ENCODE assay signal across 30 cellular contexts in the genomic region with DNA sequence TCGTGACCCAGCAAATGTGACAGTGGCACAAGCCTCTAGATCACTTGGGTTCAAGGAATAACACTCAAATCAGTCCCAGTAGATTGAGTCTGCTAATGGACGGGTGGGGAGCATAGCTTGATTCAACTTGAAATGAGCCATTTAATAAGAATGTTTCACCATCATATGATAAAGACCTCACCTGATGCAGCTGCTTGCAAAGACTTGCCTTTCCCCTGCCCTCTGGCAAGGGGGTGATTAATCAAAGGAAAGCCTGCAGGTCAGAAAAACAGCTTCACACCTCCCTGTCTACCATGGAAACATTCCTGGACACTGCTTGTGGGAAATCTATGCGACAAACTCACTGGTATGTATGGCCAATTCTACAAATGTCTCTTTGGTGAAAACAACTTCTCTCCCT. TPM values are rescaled to one million over a fixed set of nuclear protein-coding genes. Genes with fewer than 3 reads are reported as not detected.
DNase-seq lines count a peak whose midpoint lies in the region; ATAC-seq and TF ChIP-seq lines count a peak whose summit lies in the region.
"Had no signal": no experiment of that assay in that cellular context is flagged by ENCODE, and none has a peak within 500 bp of the region (broad histone marks: within the 10 kb centered on the region; RNA-seq: fewer than 3 reads in every experiment).

No MANE protein-coding gene starts in this region.

- TF ChIP-seq RAD21 in liver (IDR thresholded peaks at IDR 0.05) = no peak

- H3K4me1 ChIP-seq in liver (ENCODE audit: control insufficient read depth in 4 of 4, insufficient read depth in 4 of 4, low read length in 3 of 4) (peaks cover 3 to 21% (median 14%) of the 10 kb centered on the region in 4 donors), right lobe of liver (peaks cover 0 to 38% (median under 1%) of the 10 kb centered on the region in 4 donors), Panc1 (ENCODE audit: control insufficient read depth, insufficient read depth, low read length) (peaks cover 52% of the 10 kb centered on the region), gastrocnemius medialis (peaks cover 23 to 46% of the 10 kb centered on the region in 2 donors), Peyer's patch (peaks cover 0 to 8% (median 0%) of the 10 kb centered on the region in 4 donors)
- H3K4me1 ChIP-seq: HAP-1, sigmoid colon, thyroid gland had no signal

- H3K9ac ChIP-seq in liver (ENCODE audit: low read depth in 1 of 2, low read length in 2 of 2) = no peak overlapping the region

- ATAC-seq in right lobe of liver (no peak), Panc1 (no peak), gastrocnemius medialis (no peak), HG02678 (IDR thresholded peaks at IDR 0.05; ENCODE audit: unreplicated experiment) (no peak)
- ATAC-seq: left colon had no signal

- in situ Hi-C loops in Panc1 (cut with HindIII; ENCODE audit: low pct_unique_long_range_greater_than_20kb, low sequenced_read_pairs) = no loop called here
- in situ Hi-C loops in gastrocnemius medialis (cut with MboI; ENCODE audit: low sequenced_read_pairs in 4 of 4) = no loop called here

- H3K4me3 ChIP-seq in liver (ENCODE audit: low read depth in 1 of 3, low read length in 3 of 3) (no peak overlapping the region), right lobe of liver (no peak overlapping the region), Panc1 (ENCODE audit: low read depth in 2 of 2, low read length in 2 of 2) (no peak overlapping the region), epithelial cell of proximal tubule (ENCODE audit: low read depth, low read length) (no peak overlapping the region), gastrocnemius medialis (no peak overlapping the region), Peyer's patch (no peak overlapping the region)
- H3K4me3 ChIP-seq: HAP-1, sigmoid colon, SK-N-MC, thyroid gland had no signal

- intact Hi-C loops in right lobe of liver (cut with DNase I) = no loop called here
- intact Hi-C loops in Panc1 (cut with micrococcal nuclease; ENCODE audit: unreplicated experiment) = no loop called here
- intact Hi-C loops in gastrocnemius medialis (cut with DNase I; ENCODE audit: low total_unique reads) = loop anchor here (2.0 kb wide), 1 partner anchor 29 kb away; no protein-coding TSS in a partner anchor

- TF ChIP-seq CTCF in liver (IDR thresholded peaks at IDR 0.05; ENCODE audit: low read depth, low read length, missing input control) (no peak), right lobe of liver (IDR thresholded peaks at IDR 0.05) (no peak), Panc1 (IDR thresholded peaks at IDR 0.05) (no peak), epithelial cell of proximal tubule (conservative IDR thresholded peaks at IDR 0.05; ENCODE audit: low read depth, low read length) (no peak), gastrocnemius medialis (IDR thresholded peaks at IDR 0.05 in 4 of 5, conservative IDR thresholded peaks at IDR 0.05 in 1 of 5) (no peak), Peyer's patch (IDR thresholded peaks at IDR 0.05) (no peak)

- H3K9me3 ChIP-seq in liver (ENCODE audit: control insufficient read depth in 4 of 4, low read length in 3 of 4) = no peaks in the 10 kb centered on the region
- no peaks in the 10 kb centered on the region for H3K9me3 ChIP-seq in right lobe of liver
- H3K9me3 ChIP-seq in Panc1 (ENCODE audit: control insufficient read depth, insufficient read depth, low read depth, low read length) = no peaks in the 10 kb centered on the region
- H3K9me3 ChIP-seq in gastrocnemius medialis = no peaks in the 10 kb centered on the region
- no peaks in the 10 kb centered on the region for H3K9me3 ChIP-seq in Peyer's patch
- H3K9me3 ChIP-seq: HAP-1, sigmoid colon, thyroid gland had no signal

- H3K27ac ChIP-seq in liver (ENCODE audit: low read depth in 1 of 2, low read length in 2 of 2) (peak overlapping the region; percentile 78 to 94), right lobe of liver (peak overlapping the region in 1 of 3 donors; percentile 5), Panc1 (ENCODE audit: low read length) (peak overlapping the region; percentile 55), gastrocnemius medialis (peak overlapping the region; percentile 77 to 84 (median 80)), Peyer's patch (no peak overlapping the region)
- H3K27ac ChIP-seq: sigmoid colon, SK-N-MC, thyroid gland had no signal

- 91% methylated on average over 3 of the region's 3 CpGs for WGBS in liver
- 54% methylated on average over 3 of the region's 3 CpGs for WGBS in right lobe of liver (ENCODE audit: insufficient coverage, low coverage, low lambda C conversion rate, missing lambda C conversion rate)

- TF ChIP-seq POLR2A in right lobe of liver (IDR thresholded peaks at IDR 0.05) (no peak), gastrocnemius medialis (IDR thresholded peaks at IDR 0.05) (no peak), Peyer's patch (IDR thresholded peaks at IDR 0.05) (no peak)

- POLR2A ChIA-PET in Panc1 (lab: Charles Lee) = no interaction called here

- DNase-seq in right lobe of liver (no peak), Panc1 (ENCODE audit: low read depth, low spot score) (no peak), epithelial cell of proximal tubule (ENCODE audit: low read depth) (peak; percentile 2), gastrocnemius medialis (no peak), Peyer's patch (no peak)
- DNase-seq in effector CD8-positive, alpha-beta T cell (lab: John Stamatoyannopoulos, UW) = no peak
- DNase-seq: ACHN; activated CD4-positive, alpha-beta T cell treated with anti-CD3 and anti-CD28 coated beads, Interleukin-2, amount 50 U/mL, for 1 hour; activated CD4-positive, CD25-positive, alpha-beta regulatory T cell; activated gamma-delta T cell; activated naive CD8-positive, alpha-beta T cell treated with anti-CD3 and anti-CD28 coated beads, Interleukin-2, amount 10 ng/mL, durations not matched to agents 7 days and 5 days; activated T-cell treated with anti-CD3 and anti-CD28 coated beads, Interleukin-2, amount 50 U/mL, for 1 hour; CD8-positive, alpha-beta memory T cell; dermis blood vessel endothelial cell; DMS153; hippocampal formation; KBM-7; left colon; MM.1S; NCI-H1105 treated with DMSO at 0.1 percent for 48 hours; NCI-H2029; NCI-H2227 treated with DMSO at 0.1 percent for 48 hours; sigmoid colon; stimulated activated CD4-positive, alpha-beta T cell treated with anti-CD3 and anti-CD28 coated beads, Interleukin-12 subunit alpha, Interleukin-12 subunit beta, amount 100 ng/mL, for 4 hours; stimulated activated CD4-positive, alpha-beta T cell treated with anti-CD3 and anti-CD28 coated beads, Interleukin-2, amount 100 ng/mL, for 48 hours; thyroid gland had no signal

- H3K27me3 ChIP-seq in liver (ENCODE audit: control insufficient read depth in 4 of 4, insufficient read depth in 4 of 4, low read length in 3 of 4) (no peaks in the 10 kb centered on the region), right lobe of liver (no peaks in the 10 kb centered on the region), Panc1 (ENCODE audit: control insufficient read depth, insufficient read depth, low read length) (no peaks in the 10 kb centered on the region), gastrocnemius medialis (no peaks in the 10 kb centered on the region), Peyer's patch (no peaks in the 10 kb centered on the region)
- H3K27me3 ChIP-seq: sigmoid colon, thyroid gland had no signal

- BruUV-seq in Panc1 (replicated peaks; lab: Mats Ljungman, UMichigan) = no TSS peak

- H3K36me3 ChIP-seq in liver (ENCODE audit: control insufficient read depth in 4 of 4, insufficient read depth in 3 of 4, low read depth in 1 of 4, low read length in 3 of 4) = no peaks in the 10 kb centered on the region
- H3K36me3 ChIP-seq in right lobe of liver = no peaks in the 10 kb centered on the region
- no peaks in the 10 kb centered on the region for H3K36me3 ChIP-seq in Panc1 (ENCODE audit: control insufficient read depth, insufficient read depth, low read length)
- no peaks in the 10 kb centered on the region for H3K36me3 ChIP-seq in gastrocnemius medialis
- H3K36me3 ChIP-seq in Peyer's patch = no peaks in the 10 kb centered on the region
- H3K36me3 ChIP-seq: HAP-1, sigmoid colon, thyroid gland had no signal

- CTCF ChIA-PET in Panc1 (lab: Charles Lee) = no interaction called here

TF ChIP-seq in liver, 16 proteins besides CTCF, POLR2A, EP300 and RAD21:
- TF ChIP-seq JUND (IDR thresholded peaks at IDR 0.05) = no peak
- TF ChIP-seq, protein P1, sequence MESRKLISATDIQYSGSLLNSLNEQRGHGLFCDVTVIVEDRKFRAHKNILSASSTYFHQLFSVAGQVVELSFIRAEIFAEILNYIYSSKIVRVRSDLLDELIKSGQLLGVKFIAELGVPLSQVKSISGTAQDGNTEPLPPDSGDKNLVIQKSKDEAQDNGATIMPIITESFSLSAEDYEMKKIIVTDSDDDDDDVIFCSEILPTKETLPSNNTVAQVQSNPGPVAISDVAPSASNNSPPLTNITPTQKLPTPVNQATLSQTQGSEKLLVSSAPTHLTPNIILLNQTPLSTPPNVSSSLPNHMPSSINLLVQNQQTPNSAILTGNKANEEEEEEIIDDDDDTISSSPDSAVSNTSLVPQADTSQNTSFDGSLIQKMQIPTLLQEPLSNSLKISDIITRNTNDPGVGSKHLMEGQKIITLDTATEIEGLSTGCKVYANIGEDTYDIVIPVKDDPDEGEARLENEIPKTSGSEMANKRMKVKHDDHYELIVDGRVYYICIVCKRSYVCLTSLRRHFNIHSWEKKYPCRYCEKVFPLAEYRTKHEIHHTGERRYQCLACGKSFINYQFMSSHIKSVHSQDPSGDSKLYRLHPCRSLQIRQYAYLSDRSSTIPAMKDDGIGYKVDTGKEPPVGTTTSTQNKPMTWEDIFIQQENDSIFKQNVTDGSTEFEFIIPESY (IDR thresholded peaks at IDR 0.05) = no peak
- TF ChIP-seq SP1 (IDR thresholded peaks at IDR 0.05) = no peak
- TF ChIP-seq HNF4A (conservative IDR thresholded peaks at IDR 0.05) = no peak
- no peak for TF ChIP-seq FOXA2 (IDR thresholded peaks at IDR 0.05)
- TF ChIP-seq, protein P2, sequence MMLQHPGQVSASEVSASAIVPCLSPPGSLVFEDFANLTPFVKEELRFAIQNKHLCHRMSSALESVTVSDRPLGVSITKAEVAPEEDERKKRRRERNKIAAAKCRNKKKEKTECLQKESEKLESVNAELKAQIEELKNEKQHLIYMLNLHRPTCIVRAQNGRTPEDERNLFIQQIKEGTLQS (IDR thresholded peaks at IDR 0.05) = no peak
- TF ChIP-seq NR2F2 (IDR thresholded peaks at IDR 0.05) = no peak

RNA-seq across cellular contexts. Expression of gene CD99L2, which starts 54.5 kb away (rescaled TPM):
- total RNA-seq in liver (10 to 100 TPM in 1 of 2 donors, 1 to 10 TPM in 1; 9.7 to 39.8 TPM), right lobe of liver (10 to 100 TPM; 25.5 to 53.6 (median 33.0) TPM), Panc1 (2021; ENCODE audit: unreplicated experiment) (156 TPM), epithelial cell of proximal tubule (27.6 and 32.5 TPM in 2 replicates), gastrocnemius medialis (100 to 1,000 TPM; 202 to 289 (median 251) TPM), Peyer's patch (10 to 100 TPM; 11.9 to 32.2 (median 23.9) TPM)
- 10 to 100 TPM in 1 of 2 donors, 1 to 10 TPM in 1; 9.7 to 37.9 TPM for polyA plus RNA-seq in liver
- polyA plus RNA-seq in Panc1 (2012; ENCODE audit: insufficient read length) = 193 TPM

Comparison
In these comparisons a context has a peak if more than half of its experiments do, and no peak if none do; other contexts are left out.
1. H3K27ac ChIP-seq: peak in liver (2 of 2), Panc1 (single experiment) and gastrocnemius medialis (4 of 4); none in Peyer's patch (0 of 4).